ENCODE assay signal across 20 cellular contexts in the genomic region with DNA sequence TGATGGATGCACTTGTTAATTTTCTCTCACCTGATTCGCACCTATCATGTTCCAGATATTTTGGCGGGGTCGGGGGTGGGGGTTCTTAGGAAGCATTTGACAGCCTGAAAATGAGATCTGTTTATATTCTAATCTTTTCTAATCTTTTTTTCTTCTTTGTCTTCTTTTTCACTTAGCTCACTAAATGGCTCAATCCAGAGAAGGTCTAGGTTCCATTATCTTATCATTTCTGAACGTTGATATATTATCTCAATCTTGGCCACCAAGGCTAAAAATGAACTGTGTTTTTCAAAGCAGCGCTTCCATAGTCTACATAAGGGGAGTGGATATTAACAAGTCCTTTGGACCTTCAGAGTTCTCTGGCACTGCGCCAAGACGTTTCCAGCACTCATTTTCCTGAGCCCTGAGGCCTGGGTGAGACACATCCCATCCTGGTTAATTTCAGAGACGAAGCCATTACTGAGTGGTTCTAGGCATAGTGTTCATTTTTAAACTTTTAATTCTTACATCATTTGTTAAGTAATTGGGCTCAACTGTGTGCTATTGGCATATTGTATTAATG.
DNase-seq lines count a peak whose midpoint lies in the region; ATAC-seq and TF ChIP-seq lines count a peak whose summit lies in the region.
"Had no signal": no experiment of that assay in that cellular context is flagged by ENCODE, and none has a peak within 500 bp of the region (broad histone marks: within the 10 kb centered on the region; RNA-seq: fewer than 3 reads in every experiment).

No MANE protein-coding gene starts in this region.

- H3K27me3 ChIP-seq in right atrium auricular region = no peaks in the 10 kb centered on the region
- no peaks in the 10 kb centered on the region for H3K27me3 ChIP-seq in heart right ventricle
- H3K27me3 ChIP-seq in stomach = no peaks in the 10 kb centered on the region

- H3K4me3 ChIP-seq in right atrium auricular region (no peak overlapping the region), heart right ventricle (no peak overlapping the region), stomach (no peak overlapping the region), lower leg skin (ENCODE audit: low read depth, poor library complexity, severe bottlenecking) (no peak overlapping the region)
- H3K4me3 ChIP-seq: GM12878 had no signal

- TF ChIP-seq POLR2A in stomach (IDR thresholded peaks at IDR 0.05) = no peak
- TF ChIP-seq POLR2A in lower leg skin (IDR thresholded peaks at IDR 0.05) = no peak

- no peak for TF ChIP-seq EP300 in stomach (IDR thresholded peaks at IDR 0.05)

- H3K27ac ChIP-seq in right atrium auricular region (no peak overlapping the region), heart right ventricle (no peak overlapping the region), stomach (no peak overlapping the region)
- H3K27ac ChIP-seq: 22Rv1 had no signal

- WGBS in heart right ventricle, 2 donors = 36 to 38% methylated on average over 8 of the region's 8 CpGs
- 30 to 57% (median 40%) methylated on average over 8 of the region's 8 CpGs for WGBS in stomach, 5 donors
- 62 to 64% methylated on average over 8 of the region's 8 CpGs for WGBS in lower leg skin, 2 donors

- H3K36me3 ChIP-seq in right atrium auricular region (no peaks in the 10 kb centered on the region), heart right ventricle (no peaks in the 10 kb centered on the region), stomach (no peaks in the 10 kb centered on the region)

- H3K4me1 ChIP-seq in right atrium auricular region (no peaks in the 10 kb centered on the region), heart right ventricle (peaks cover 0 to 3% (median 0%) of the 10 kb centered on the region in 9 donors), stomach (no peaks in the 10 kb centered on the region)

- DNase-seq in DMS 273 (lab: John Stamatoyannopoulos, UW; ENCODE audit: unreplicated experiment) = peak; percentile 6
- DNase-seq in DMS 273 treated with DMSO at 0.1 percent for 48 hours (lab: John Stamatoyannopoulos, UW) = no peak
- DNase-seq in Right ventricle myocardium superior = no peak
- DNase-seq in right atrium auricular region (ENCODE audit: low spot score) = no peak
- DNase-seq in heart right ventricle = peak; percentile 23 to 37
- DNase-seq in stomach = peak; percentile 43
- no peak for DNase-seq in lower leg skin (ENCODE audit: low spot score in 2 of 2)
- DNase-seq: AML-193, COR-L47, DMS153, GOT3, NCI-H1105, NCI-H2081, NCI-H446, NCI-H526 treated with DMSO at 0.1 percent for 48 hours, RPMI8226 had no signal

- H3K9me3 ChIP-seq in right atrium auricular region = no peaks in the 10 kb centered on the region
- peaks cover 0 to 19% (median 0%) of the 10 kb centered on the region in 11 donors for H3K9me3 ChIP-seq in heart right ventricle
- peaks cover 0 to 7% (median 0%) of the 10 kb centered on the region in 4 donors for H3K9me3 ChIP-seq in stomach

- intact Hi-C loops in Right ventricle myocardium superior (cut with DNase I) (no loop called here), heart right ventricle (cut with DNase I) (no loop called here), stomach (cut with DNase I; ENCODE audit: low total_unique reads) (no loop called here), lower leg skin (cut with DNase I; ENCODE audit: low total_unique reads) (no loop called here)

- TF ChIP-seq CTCF in right atrium auricular region (IDR thresholded peaks at IDR 0.05) (no peak), heart right ventricle (IDR thresholded peaks at IDR 0.05) (no peak), stomach (IDR thresholded peaks at IDR 0.05) (no peak), lower leg skin (IDR thresholded peaks at IDR 0.05) (no peak)

- peak; percentile 67 for ATAC-seq in Right ventricle myocardium superior (ENCODE audit: poor library complexity)
- peak in 1 of 8 donors; percentile 47 for ATAC-seq in heart right ventricle
- ATAC-seq in GM19351 (IDR thresholded peaks at IDR 0.05; ENCODE audit: unreplicated experiment) = no peak
- ATAC-seq: GM12878, HCT116 had no signal

Comparison
In these comparisons a context has a peak if more than half of its experiments do, and no peak if none do; other contexts are left out.
1. DNase-seq: peak in DMS 273 (single experiment), heart right ventricle (2 of 2) and stomach (single experiment); none in DMS 273 treated with DMSO at 0.1 percent for 48 hours (single experiment), Right ventricle myocardium superior (single experiment), right atrium auricular region (single experiment) and lower leg skin (0 of 2).